In genomic region chr13:75687145-75687763, GRCh38 we compare ENCODE assay signal across 8 cellular contexts. TPM values are rescaled to one million over a fixed set of nuclear protein-coding genes. Genes with fewer than 3 reads are reported as not detected.
DNase-seq lines count a peak whose midpoint lies in the region; ATAC-seq, FAIRE-seq and TF ChIP-seq lines count a peak whose summit lies in the region.

No MANE protein-coding gene starts in this region.

- H3K9me3 ChIP-seq in Panc1 (ENCODE audit: control insufficient read depth, insufficient read depth, low read depth, low read length) (no peaks in the 10 kb centered on the region), thoracic aorta (no peaks in the 10 kb centered on the region)

- H3K36me3 ChIP-seq in Panc1 (ENCODE audit: control insufficient read depth, insufficient read depth, low read length) (no peaks in the 10 kb centered on the region), thoracic aorta (no peaks in the 10 kb centered on the region)

- H3K27ac ChIP-seq in Panc1 (ENCODE audit: low read length) (no peak overlapping the region), thoracic aorta (no peak overlapping the region)

- no TSS peak for BruUV-seq in Panc1 (replicated peaks; lab: Mats Ljungman, UMichigan)

- POLR2A ChIA-PET in Panc1 (lab: Charles Lee): no interaction called here

- CTCF ChIA-PET in Panc1 (lab: Charles Lee): no interaction called here

- FAIRE-seq in GM19239 (lab: Jason Lieb, UNC): no peak

- DNase-seq in SIG-M5 treated with dmso at 0.1 percent for 504 hours (lab: John Stamatoyannopoulos, UW; ENCODE audit: unreplicated experiment) (peak; percentile 18), SIG-M5 (lab: John Stamatoyannopoulos, UW) (no peak), Panc1 (ENCODE audit: low read depth, low spot score) (no peak), fibroblast of the aortic adventitia (ENCODE audit: low read depth) (peak; percentile 78), thoracic aorta (ENCODE audit: low spot score) (no peak), NOMO-1 treated with dmso at 0.1 percent for 144 hours (lab: John Stamatoyannopoulos, UW; ENCODE audit: unreplicated experiment) (no peak), GM19238 (ENCODE audit: insufficient read length, low spot score) (no peak), GM19239 (ENCODE audit: insufficient read length, low spot score) (no peak)

- in situ Hi-C loops in Panc1 (cut with HindIII; ENCODE audit: low pct_unique_long_range_greater_than_20kb, low sequenced_read_pairs): no loop called here

- H3K4me1 ChIP-seq in Panc1 (ENCODE audit: control insufficient read depth, insufficient read depth, low read length) (no peaks in the 10 kb centered on the region), thoracic aorta (ENCODE audit: control insufficient read depth in 1 of 2, low read depth in 2 of 2) (no peaks in the 10 kb centered on the region)

- ATAC-seq in Panc1 (no peak), thoracic aorta (ENCODE audit: insufficient number of reproducible peaks, low FRiP score, low read depth) (no peak)

- TF ChIP-seq CTCF in Panc1 (IDR thresholded peaks at IDR 0.05): peak; percentile 48; the same call in 1 of the 2 replicates
- TF ChIP-seq CTCF in fibroblast of the aortic adventitia (IDR thresholded peaks at IDR 0.05; ENCODE audit: insufficient read depth, low read length): peak; percentile 61
- peak; percentile 39 for TF ChIP-seq CTCF in thoracic aorta (IDR thresholded peaks at IDR 0.05)

- intact Hi-C loops in Panc1 (cut with micrococcal nuclease; ENCODE audit: unreplicated experiment): no loop called here

- no peak overlapping the region for H3K4me3 ChIP-seq in Panc1 (ENCODE audit: low read depth in 2 of 2, low read length in 2 of 2)
- no peak overlapping the region for H3K4me3 ChIP-seq in fibroblast of the aortic adventitia (ENCODE audit: low read depth, low read length)
- H3K4me3 ChIP-seq in thoracic aorta: no peak overlapping the region

- H3K27me3 ChIP-seq in Panc1 (ENCODE audit: control insufficient read depth, insufficient read depth, low read length) (no peaks in the 10 kb centered on the region), thoracic aorta (replicated peaks; ENCODE audit: insufficient read depth) (no peaks in the 10 kb centered on the region)

RNA-seq across cellular contexts. Expression of gene LMO7, which starts 51.1 kb away (rescaled TPM):
- total RNA-seq in Panc1 (2021; ENCODE audit: unreplicated experiment) (11.8 TPM), fibroblast of the aortic adventitia (ENCODE audit: low replicate concordance) (70.1 and 221 TPM in 2 replicates), thoracic aorta (10 to 100 TPM; 76.3 to 89.9 TPM)
- 7.6 TPM for polyA plus RNA-seq in Panc1 (2012; ENCODE audit: insufficient read length)

Comparison
In these comparisons a context has a peak if more than half of its experiments do, and no peak if none do; other contexts are left out.
1. DNase-seq: peak in SIG-M5 treated with dmso at 0.1 percent for 504 hours (single experiment) and fibroblast of the aortic adventitia (single experiment); none in SIG-M5 (single experiment), Panc1 (single experiment), thoracic aorta (single experiment), NOMO-1 treated with dmso at 0.1 percent for 144 hours (single experiment), GM19238 (single experiment) and GM19239 (single experiment).
2. Peak in every context shown above with its lines, with median percentiles within 50 percentile points of each other: CTCF ChIP-seq.